ENCODE assay signal across 5 cellular contexts in genomic region chr20:22216984-22217383, GRCh38.
"Had no signal": no experiment of that assay in that cellular context is flagged by ENCODE, and none has a peak within 500 bp of the region (broad histone marks: within the 10 kb centered on the region; RNA-seq: fewer than 3 reads in every experiment).

No MANE protein-coding gene starts in this region.

- ATAC-seq: K562 had no signal

- H3K4me3 Mint-ChIP-seq: H9 had no signal

- DNase-seq: GOT3, H9, HCEC 1CT, IMR-90 had no signal

- H3K9me3 Mint-ChIP-seq: H9 had no signal

- H3K27ac Mint-ChIP-seq: H9 had no signal

- H3K4me3 ChIP-seq: K562 had no signal
